In the genomic region with DNA sequence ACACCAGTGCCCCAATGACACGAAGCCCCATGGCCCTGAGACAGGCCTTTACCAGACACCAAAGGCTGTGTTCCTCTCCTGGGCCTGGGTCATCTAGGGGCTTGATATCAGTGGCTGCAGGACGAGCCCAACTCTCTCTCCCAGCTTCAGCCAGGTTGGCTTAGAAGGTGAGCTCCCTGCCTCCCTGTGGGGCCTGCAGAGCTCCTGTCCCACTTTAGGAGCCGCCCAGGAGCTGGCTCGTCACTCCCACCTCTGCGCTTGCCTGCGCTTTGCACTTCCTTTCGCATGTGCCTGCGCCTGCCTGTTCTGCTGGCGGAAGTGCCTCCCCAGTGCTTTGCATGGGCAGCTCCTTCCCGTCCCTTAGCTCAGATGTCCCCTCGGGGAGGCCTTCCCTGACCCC, we compare ENCODE assay signal across 15 cellular contexts. TPM values are rescaled to one million over a fixed set of nuclear protein-coding genes. Genes with fewer than 3 reads are reported as not detected.
DNase-seq lines count a peak whose midpoint lies in the region; ATAC-seq and TF ChIP-seq lines count a peak whose summit lies in the region.
"Had no signal": no experiment of that assay in that cellular context is flagged by ENCODE, and none has a peak within 500 bp of the region (broad histone marks: within the 10 kb centered on the region; RNA-seq: fewer than 3 reads in every experiment).

No MANE protein-coding gene starts in this region.

- CTCF ChIA-PET in OCI-LY7 (lab: Charles Lee; ENCODE audit: unreplicated experiment), result no interaction called here

- 83 to 94% (median 91%) methylated on average over 11 of the region's 11 CpGs for WGBS in spleen, 5 donors

- intact Hi-C loops in spleen (cut with DNase I; ENCODE audit: low total_unique reads), result no loop called here
- intact Hi-C loops in OCI-LY7 (cut with micrococcal nuclease; ENCODE audit: unreplicated experiment), result no loop called here

- ATAC-seq in foreskin keratinocyte, result peak; percentile 20
- ATAC-seq: left colon had no signal

- DNase-seq in activated CD8-positive, alpha-beta memory T cell treated with anti-CD3 and anti-CD28 coated beads for 24 hours, result peak; percentile 52
- no peak for DNase-seq in activated CD8-positive, alpha-beta memory T cell treated with anti-CD3 and anti-CD28 coated beads, Interleukin-2, amount 50 U/mL, for 48 hours
- peak in 1 of 2 donors; percentile 23 for DNase-seq in foreskin keratinocyte
- DNase-seq in spleen, result peak; percentile 75
- no peak for DNase-seq in OCI-LY7 (ENCODE audit: low spot score)
- no peak for DNase-seq in HAP-1 (ENCODE audit: low spot score in 2 of 2)
- no peak for DNase-seq in NCI-H82 (lab: John Stamatoyannopoulos, UW)
- DNase-seq: left colon, MM.1S had no signal

- H3K36me3 ChIP-seq in spleen (peaks cover 4 to 67% (median 48%) of the 10 kb centered on the region in 6 donors), OCI-LY7 (ENCODE audit: insufficient read depth, low read length) (peaks cover 59% of the 10 kb centered on the region), HAP-1 (replicated peaks) (peaks cover 62% of the 10 kb centered on the region)

- no TSS peak for BruUV-seq in OCI-LY7 (replicated peaks; lab: Mats Ljungman, UMichigan)

- H3K4me3 ChIP-seq in spleen (no peak overlapping the region), OCI-LY7 (ENCODE audit: low read depth, low read length, poor library complexity, severe bottlenecking) (no peak overlapping the region), HAP-1 (no peak overlapping the region)
- H3K4me3 ChIP-seq: SK-N-MC, skin epidermis, testis had no signal

- TF ChIP-seq CTCF in VCaP (conservative IDR thresholded peaks at IDR 0.05) (no peak), foreskin keratinocyte (conservative IDR thresholded peaks at IDR 0.05) (no peak), spleen (IDR thresholded peaks at IDR 0.05 in 8 of 11, conservative IDR thresholded peaks at IDR 0.05 in 3 of 11) (no peak), OCI-LY7 (conservative IDR thresholded peaks at IDR 0.05; ENCODE audit: low read length) (no peak)

- H4K20me1 ChIP-seq in OCI-LY7 (ENCODE audit: insufficient read depth, low read length), result peaks cover 17% of the 10 kb centered on the region

- H2AFZ ChIP-seq in OCI-LY7 (ENCODE audit: low read length), result no peak overlapping the region

- POLR2A ChIA-PET in OCI-LY7 (lab: Charles Lee), result no interaction called here

- no peak for TF ChIP-seq POLR2A in spleen (IDR thresholded peaks at IDR 0.05)

- in situ Hi-C loops in HAP-1 (cut with MboI; ENCODE audit: low sequenced_read_pairs), result no loop called here

- no peak overlapping the region for H3K4me2 ChIP-seq in OCI-LY7 (ENCODE audit: low read length)

- peak overlapping the region; percentile 99; the same call in 1 of the 2 replicates for H3K27ac ChIP-seq in VCaP
- no peak overlapping the region for H3K27ac ChIP-seq in foreskin keratinocyte
- peak overlapping the region in 1 of 8 donors; percentile 24 for H3K27ac ChIP-seq in spleen
- H3K27ac ChIP-seq in OCI-LY7 (ENCODE audit: low read depth, low read length, poor library complexity, severe bottlenecking), result no peak overlapping the region
- H3K27ac ChIP-seq: neutrophil, SK-N-MC, testis had no signal

- H3K79me2 ChIP-seq in OCI-LY7 (ENCODE audit: insufficient read depth, low read depth, low read length), result peaks cover 40% of the 10 kb centered on the region

- H3K9me3 ChIP-seq in spleen (no peaks in the 10 kb centered on the region), OCI-LY7 (ENCODE audit: low read length) (no peaks in the 10 kb centered on the region), HAP-1 (no peaks in the 10 kb centered on the region)
- H3K9me3 ChIP-seq: neutrophil, testis had no signal

- H3K27me3 ChIP-seq in foreskin keratinocyte (no peaks in the 10 kb centered on the region), spleen (replicated peaks in 1 of 7) (no peaks in the 10 kb centered on the region), HAP-1 (ENCODE audit: low read depth) (no peaks in the 10 kb centered on the region)
- H3K27me3 ChIP-seq: neutrophil, testis had no signal

- H3K9me2 ChIP-seq in OCI-LY7 (ENCODE audit: insufficient read depth, low read length), result no peaks in the 10 kb centered on the region

- H3K4me1 ChIP-seq in foreskin keratinocyte, result peaks cover 10% of the 10 kb centered on the region
- peaks cover 22 to 80% (median 42%) of the 10 kb centered on the region in 6 donors for H3K4me1 ChIP-seq in spleen
- peaks cover 29% of the 10 kb centered on the region for H3K4me1 ChIP-seq in OCI-LY7 (ENCODE audit: insufficient read depth, low read length, poor library complexity, severe bottlenecking)
- H3K4me1 ChIP-seq in HAP-1, result peaks cover 11% of the 10 kb centered on the region

RNA-seq across cellular contexts. Expression of a gene that starts 4.9 kb away (rescaled TPM):
- total RNA-seq in foreskin keratinocyte (172 and 205 TPM in 2 replicates), spleen (100 to 1,000 TPM; 121 to 197 (median 143) TPM), OCI-LY7 (2022) (198 and 246 TPM in 2 replicates)
- polyA plus RNA-seq in foreskin keratinocyte (220 and 271 TPM in 2 replicates), spleen (100 to 1,000 TPM in 2 of 3 donors, 10 to 100 TPM in 1; 78.1 to 167 (median 111) TPM)
- 175 and 205 TPM in 2 replicates for total RNA-seq in OCI-LY7 (2014; rRNA removed; shearing (Covaris generic))

RNA-seq across cellular contexts. Expression of a gene that starts 18.9 kb away (rescaled TPM):
- total RNA-seq in foreskin keratinocyte (not detected in 2 replicates), spleen (10 to 100 TPM in 3 of 7 donors, 1 to 10 TPM in 4; 5.4 to 18.6 (median 8.6) TPM), OCI-LY7 (2022) (not detected in 2 replicates)
- polyA plus RNA-seq in foreskin keratinocyte (0.04 TPM in 1 of 2 replicates, not detected in the other), spleen (1 to 10 TPM; 5.7 to 9.1 (median 5.9) TPM)
- 0.25 and 0.26 TPM in 2 replicates for total RNA-seq in OCI-LY7 (2014; rRNA removed; shearing (Covaris generic))
- total RNA-seq: A673 had no signal

RNA-seq across cellular contexts. Expression of a gene that starts 30.0 kb away (rescaled TPM):
- total RNA-seq in foreskin keratinocyte, result not detected in 2 replicates
- not detected in 2 replicates for polyA plus RNA-seq in foreskin keratinocyte
- total RNA-seq in spleen, result not detected
- polyA plus RNA-seq in spleen, result not detected
- not detected in 2 replicates for total RNA-seq in OCI-LY7 (2014; rRNA removed; shearing (Covaris generic))
- total RNA-seq in OCI-LY7 (2022), result not detected in 2 replicates
- total RNA-seq: A673, left colon, testis had no signal

RNA-seq across cellular contexts. Expression of a gene that starts 55.0 kb away (rescaled TPM):
- total RNA-seq in foreskin keratinocyte, result 0.04 TPM in 1 of 2 replicates, not detected in the other
- polyA plus RNA-seq in foreskin keratinocyte, result 0.02 and 0.06 TPM in 2 replicates
- total RNA-seq in spleen, result 10 to 100 TPM in 1 of 7 donors, 1 to 10 TPM in 6; 4.9 to 10.4 (median 6.1) TPM
- polyA plus RNA-seq in spleen, result 1 to 10 TPM; 1.6 to 4.1 (median 3.2) TPM
- 0.10 and 0.44 TPM in 2 replicates for total RNA-seq in OCI-LY7 (2014; rRNA removed; shearing (Covaris generic))
- total RNA-seq in OCI-LY7 (2022), result not detected in 2 replicates

Comparison
In these comparisons a context has a peak if more than half of its experiments do, and no peak if none do; other contexts are left out.
1. DNase-seq: peak in activated CD8-positive, alpha-beta memory T cell treated with anti-CD3 and anti-CD28 coated beads for 24 hours (single experiment) and spleen (single experiment); none in activated CD8-positive, alpha-beta memory T cell treated with anti-CD3 and anti-CD28 coated beads, Interleukin-2, amount 50 U/mL, for 48 hours (single experiment), OCI-LY7 (single experiment), HAP-1 (0 of 2) and NCI-H82 (single experiment).